In genomic region chr19:51469162-51469561, GRCh38 we compare ENCODE assay signal across 23 cellular contexts. TPM values are rescaled to one million over a fixed set of nuclear protein-coding genes. Genes with fewer than 3 reads are reported as not detected.
"Had no signal": no experiment of that assay in that cellular context is flagged by ENCODE, and none has a peak within 500 bp of the region (broad histone marks: within the 10 kb centered on the region; RNA-seq: fewer than 3 reads in every experiment).

No MANE protein-coding gene starts in this region.

- DNase-seq: activated CD4-positive, alpha-beta T cell treated with anti-CD3 and anti-CD28 coated beads, Interleukin-2, amount 50 U/mL, for 1 hour; activated CD4-positive, CD25-positive, alpha-beta regulatory T cell treated with anti-CD3 and anti-CD28 coated beads, Interleukin-2, amount 50 U/mL, for 72 hours; activated naive CD8-positive, alpha-beta T cell treated with anti-CD3 and anti-CD28 coated beads for 36 hours; amniotic stem cell; effector CD8-positive, alpha-beta T cell; heart right ventricle; kidney glomerular epithelial cell; left ventricle myocardium inferior; mammary epithelial cell; midbrain; psoas muscle; right cardiac atrium; stimulated activated CD4-positive, alpha-beta T cell treated with anti-CD3 and anti-CD28 coated beads, Interleukin-15, amount 100 ng/mL, for 24 hours; stimulated activated CD4-positive, alpha-beta T cell treated with anti-CD3 and anti-CD28 coated beads, Interleukin-2, amount 100 ng/mL, for 48 hours; T-helper 9 cell had no signal

- ATAC-seq: heart right ventricle, psoas muscle, right cardiac atrium had no signal

- H3K9me3 Mint-ChIP-seq: activated naive CD8-positive, alpha-beta T cell treated with anti-CD3 and anti-CD28 coated beads for 36 hours; neural crest cell had no signal

- H3K4me1 Mint-ChIP-seq: neural crest cell had no signal

- H3K27ac Mint-ChIP-seq: activated naive CD8-positive, alpha-beta T cell treated with anti-CD3 and anti-CD28 coated beads for 36 hours had no signal

- H3K4me3 Mint-ChIP-seq: activated naive CD8-positive, alpha-beta T cell treated with anti-CD3 and anti-CD28 coated beads for 36 hours; neural crest cell had no signal

RNA-seq across cellular contexts. Expression of gene CEACAM18, which starts 9.2 kb away (rescaled TPM):
- total RNA-seq: activated CD8-positive, alpha-beta memory T cell treated with anti-CD3 and anti-CD28 coated beads for 36 hours; activated naive CD8-positive, alpha-beta T cell treated with anti-CD3 and anti-CD28 coated beads for 36 hours; cerebellum; endothelial cell of umbilical vein; esophagus muscularis mucosa; heart right ventricle; left ventricle myocardium inferior; mammary epithelial cell; myocyte; neural crest cell; osteoblast; psoas muscle; right cardiac atrium; urinary bladder had no signal

RNA-seq across cellular contexts. Expression of gene SIGLEC8, which starts 10.9 kb away (rescaled TPM):
- total RNA-seq: activated CD8-positive, alpha-beta memory T cell treated with anti-CD3 and anti-CD28 coated beads for 36 hours; activated naive CD8-positive, alpha-beta T cell treated with anti-CD3 and anti-CD28 coated beads for 36 hours; endothelial cell of umbilical vein; mammary epithelial cell; myocyte; neural crest cell; osteoblast; right cardiac atrium had no signal

RNA-seq across cellular contexts. Expression of gene SIGLEC12, which starts 32.4 kb away (rescaled TPM):
- total RNA-seq: endothelial cell of umbilical vein, mammary epithelial cell, myocyte, neural crest cell had no signal

RNA-seq across cellular contexts. Expression of gene SIGLEC10, which starts 51.7 kb away (rescaled TPM):
- total RNA-seq: activated naive CD8-positive, alpha-beta T cell treated with anti-CD3 and anti-CD28 coated beads for 36 hours; endothelial cell of umbilical vein; mammary epithelial cell; myocyte; neural crest cell; osteoblast had no signal
